In the genomic region with DNA sequence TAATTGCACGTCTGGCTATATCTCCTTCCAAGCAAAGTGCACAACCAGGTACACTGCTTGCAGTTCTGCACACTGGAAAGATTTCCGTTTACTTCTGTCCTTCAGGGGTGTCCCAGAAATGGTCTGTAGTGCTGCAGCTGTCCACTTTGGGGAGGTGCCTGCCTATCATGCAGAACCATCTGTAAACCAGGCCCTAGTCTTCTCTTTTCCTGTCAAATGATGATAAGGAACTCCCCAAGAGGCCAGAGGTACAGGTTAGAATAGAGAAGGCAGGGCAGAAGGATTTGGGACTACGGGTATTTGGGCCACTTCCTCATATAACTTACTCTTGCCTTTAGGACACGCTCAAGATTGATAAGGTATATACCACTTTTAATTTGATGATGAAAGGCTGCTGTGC, we compare ENCODE assay signal across 5 cellular contexts.
"Had no signal": no experiment of that assay in that cellular context is flagged by ENCODE, and none has a peak within 500 bp of the region (broad histone marks: within the 10 kb centered on the region; RNA-seq: fewer than 3 reads in every experiment).

No MANE protein-coding gene starts in this region.

- H3K4me3 Mint-ChIP-seq: GM23338, H9 had no signal

- DNase-seq: H9, HCEC 1CT, IMR-90, KBM-7 had no signal

- H3K27ac Mint-ChIP-seq: GM23338 had no signal

- H3K4me1 Mint-ChIP-seq: GM23338 had no signal

- H3K9me3 Mint-ChIP-seq: GM23338, H9 had no signal
